Comparison of ENCODE assay signal across 1 cellular context in the genomic region with DNA sequence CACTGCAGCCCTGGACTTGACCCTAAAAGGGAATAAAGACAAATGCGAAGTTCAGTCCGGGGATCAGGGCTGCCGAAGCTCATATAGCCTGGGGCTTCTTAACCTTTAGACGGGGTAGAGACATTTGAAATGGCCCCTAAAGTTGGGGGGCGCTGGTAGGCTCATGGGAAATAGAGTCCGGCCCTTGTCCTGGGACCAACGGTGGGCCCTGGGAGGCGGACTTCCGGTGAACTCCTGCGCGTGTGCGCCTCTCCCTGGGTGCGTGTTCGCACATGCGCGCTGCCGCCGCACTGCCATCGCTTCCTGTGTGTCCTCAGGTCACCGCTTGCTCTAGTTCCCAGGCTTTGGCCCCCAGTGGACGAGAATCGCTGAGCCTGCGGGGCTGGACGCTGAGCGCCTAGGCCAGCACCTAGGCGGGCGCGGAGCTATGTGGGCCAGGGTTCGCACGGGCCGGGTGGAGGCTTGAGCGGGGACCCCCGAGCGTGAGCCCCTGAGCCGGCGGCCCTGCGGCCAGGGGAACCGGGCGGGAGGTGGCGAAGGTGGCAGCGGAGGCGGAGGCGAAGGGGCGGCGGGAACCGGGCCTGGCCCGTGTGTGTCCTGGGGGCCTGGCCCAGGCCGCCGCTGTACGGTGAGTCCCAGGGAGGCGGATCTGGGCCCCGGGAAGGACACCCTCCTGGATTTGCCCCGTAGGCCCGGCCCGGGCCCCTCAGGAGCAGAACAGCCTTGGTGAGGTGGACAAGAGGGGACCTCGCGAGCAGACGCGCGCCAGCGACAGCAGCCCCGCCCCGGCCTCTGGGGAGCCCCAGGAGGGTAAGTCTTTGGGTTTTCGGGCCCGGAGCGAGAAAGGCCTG.
TF ChIP-seq lines count a peak whose summit lies in the region.

No MANE protein-coding gene starts in this region.

TF ChIP-seq in HepG2, 621 proteins besides CTCF, POLR2A, EP300 and RAD21 (continued from another document and continues in another):
- TF ChIP-seq, protein P1, sequence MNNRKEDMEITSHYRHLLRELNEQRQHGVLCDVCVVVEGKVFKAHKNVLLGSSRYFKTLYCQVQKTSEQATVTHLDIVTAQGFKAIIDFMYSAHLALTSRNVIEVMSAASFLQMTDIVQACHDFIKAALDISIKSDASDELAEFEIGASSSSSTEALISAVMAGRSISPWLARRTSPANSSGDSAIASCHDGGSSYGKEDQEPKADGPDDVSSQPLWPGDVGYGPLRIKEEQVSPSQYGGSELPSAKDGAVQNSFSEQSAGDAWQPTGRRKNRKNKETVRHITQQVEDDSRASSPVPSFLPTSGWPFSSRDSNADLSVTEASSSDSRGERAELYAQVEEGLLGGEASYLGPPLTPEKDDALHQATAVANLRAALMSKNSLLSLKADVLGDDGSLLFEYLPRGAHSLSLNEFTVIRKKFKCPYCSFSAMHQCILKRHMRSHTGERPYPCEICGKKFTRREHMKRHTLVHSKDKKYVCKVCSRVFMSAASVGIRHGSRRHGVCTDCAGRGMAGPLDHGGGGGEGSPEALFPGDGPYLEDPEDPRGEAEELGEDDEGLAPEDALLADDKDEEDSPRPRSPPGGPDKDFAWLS (CRISPR knock-in tag; IDR thresholded peaks at IDR 0.05; ENCODE audit: borderline replicate concordance): no peak
- no peak for TF ChIP-seq RBM22 (optimal IDR thresholded peaks at IDR 0.05; ENCODE audit: low read length)
- no peak for TF ChIP-seq NONO (IDR thresholded peaks at IDR 0.05)
- peak; percentile 94 for TF ChIP-seq NONO (CRISPR knock-in tag; conservative IDR thresholded peaks at IDR 0.05)
- no peak for TF ChIP-seq ZSCAN9 (CRISPR knock-in tag; IDR thresholded peaks at IDR 0.05; ENCODE audit: borderline replicate concordance)
- TF ChIP-seq RELA (CRISPR knock-in tag; IDR thresholded peaks at IDR 0.05): 0 out of 2 replicates have a peak, but pooled peaks have one; percentile 36
- TF ChIP-seq ZNF607 (CRISPR knock-in tag; IDR thresholded peaks at IDR 0.05; ENCODE audit: borderline replicate concordance): peak; percentile 97
- peak; percentile 74; the same call in 1 of the 2 replicates for TF ChIP-seq ZSCAN22 (CRISPR knock-in tag; IDR thresholded peaks at IDR 0.05)
- TF ChIP-seq ZNF703 (CRISPR knock-in tag; IDR thresholded peaks at IDR 0.05; ENCODE audit: borderline replicate concordance): no peak
- TF ChIP-seq GLI4 (CRISPR knock-in tag; IDR thresholded peaks at IDR 0.05; ENCODE audit: borderline replicate concordance): peak; percentile 89; the same call in 1 of the 2 replicates
- TF ChIP-seq, protein P2, sequence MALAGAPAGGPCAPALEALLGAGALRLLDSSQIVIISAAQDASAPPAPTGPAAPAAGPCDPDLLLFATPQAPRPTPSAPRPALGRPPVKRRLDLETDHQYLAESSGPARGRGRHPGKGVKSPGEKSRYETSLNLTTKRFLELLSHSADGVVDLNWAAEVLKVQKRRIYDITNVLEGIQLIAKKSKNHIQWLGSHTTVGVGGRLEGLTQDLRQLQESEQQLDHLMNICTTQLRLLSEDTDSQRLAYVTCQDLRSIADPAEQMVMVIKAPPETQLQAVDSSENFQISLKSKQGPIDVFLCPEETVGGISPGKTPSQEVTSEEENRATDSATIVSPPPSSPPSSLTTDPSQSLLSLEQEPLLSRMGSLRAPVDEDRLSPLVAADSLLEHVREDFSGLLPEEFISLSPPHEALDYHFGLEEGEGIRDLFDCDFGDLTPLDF (CRISPR knock-in tag; IDR thresholded peaks at IDR 0.05): peak; percentile 56; the same call in 1 of the 2 replicates
- TF ChIP-seq DNMT3B (CRISPR knock-in tag; conservative IDR thresholded peaks at IDR 0.05): no peak
- no peak for TF ChIP-seq TCF7L2 (IDR thresholded peaks at IDR 0.05; ENCODE audit: low read depth, low read length)
- TF ChIP-seq TCF7 (IDR thresholded peaks at IDR 0.05; ENCODE audit: low read depth): no peak
- TF ChIP-seq AHR (CRISPR knock-in tag; IDR thresholded peaks at IDR 0.05): no peak
- TF ChIP-seq FOXK1 (CRISPR knock-in tag; IDR thresholded peaks at IDR 0.05; ENCODE audit: borderline replicate concordance, low read depth): peak; percentile 62; the same call in 1 of the 2 replicates
- TF ChIP-seq, protein P3, sequence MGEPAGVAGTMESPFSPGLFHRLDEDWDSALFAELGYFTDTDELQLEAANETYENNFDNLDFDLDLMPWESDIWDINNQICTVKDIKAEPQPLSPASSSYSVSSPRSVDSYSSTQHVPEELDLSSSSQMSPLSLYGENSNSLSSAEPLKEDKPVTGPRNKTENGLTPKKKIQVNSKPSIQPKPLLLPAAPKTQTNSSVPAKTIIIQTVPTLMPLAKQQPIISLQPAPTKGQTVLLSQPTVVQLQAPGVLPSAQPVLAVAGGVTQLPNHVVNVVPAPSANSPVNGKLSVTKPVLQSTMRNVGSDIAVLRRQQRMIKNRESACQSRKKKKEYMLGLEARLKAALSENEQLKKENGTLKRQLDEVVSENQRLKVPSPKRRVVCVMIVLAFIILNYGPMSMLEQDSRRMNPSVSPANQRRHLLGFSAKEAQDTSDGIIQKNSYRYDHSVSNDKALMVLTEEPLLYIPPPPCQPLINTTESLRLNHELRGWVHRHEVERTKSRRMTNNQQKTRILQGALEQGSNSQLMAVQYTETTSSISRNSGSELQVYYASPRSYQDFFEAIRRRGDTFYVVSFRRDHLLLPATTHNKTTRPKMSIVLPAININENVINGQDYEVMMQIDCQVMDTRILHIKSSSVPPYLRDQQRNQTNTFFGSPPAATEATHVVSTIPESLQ (CRISPR knock-in tag; conservative IDR thresholded peaks at IDR 0.05): no peak
- TF ChIP-seq, protein P4, sequence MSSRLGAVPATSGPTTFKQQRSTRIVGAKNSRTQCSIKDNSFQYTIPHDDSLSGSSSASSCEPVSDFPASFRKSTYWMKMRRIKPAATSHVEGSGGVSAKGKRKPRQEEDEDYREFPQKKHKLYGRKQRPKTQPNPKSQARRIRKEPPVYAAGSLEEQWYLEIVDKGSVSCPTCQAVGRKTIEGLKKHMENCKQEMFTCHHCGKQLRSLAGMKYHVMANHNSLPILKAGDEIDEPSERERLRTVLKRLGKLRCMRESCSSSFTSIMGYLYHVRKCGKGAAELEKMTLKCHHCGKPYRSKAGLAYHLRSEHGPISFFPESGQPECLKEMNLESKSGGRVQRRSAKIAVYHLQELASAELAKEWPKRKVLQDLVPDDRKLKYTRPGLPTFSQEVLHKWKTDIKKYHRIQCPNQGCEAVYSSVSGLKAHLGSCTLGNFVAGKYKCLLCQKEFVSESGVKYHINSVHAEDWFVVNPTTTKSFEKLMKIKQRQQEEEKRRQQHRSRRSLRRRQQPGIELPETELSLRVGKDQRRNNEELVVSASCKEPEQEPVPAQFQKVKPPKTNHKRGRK (CRISPR knock-in tag; IDR thresholded peaks at IDR 0.05): no peak
- TF ChIP-seq FOXK2 (IDR thresholded peaks at IDR 0.05): no peak
- TF ChIP-seq NAIF1 (CRISPR knock-in tag; IDR thresholded peaks at IDR 0.05; ENCODE audit: borderline replicate concordance): peak; percentile 65; the same call in 1 of the 2 replicates
- no peak for TF ChIP-seq SSRP1 (CRISPR knock-in tag; IDR thresholded peaks at IDR 0.05)
- no peak for TF ChIP-seq ZNF550 (CRISPR knock-in tag; IDR thresholded peaks at IDR 0.05; ENCODE audit: borderline replicate concordance)
- TF ChIP-seq, protein P5, sequence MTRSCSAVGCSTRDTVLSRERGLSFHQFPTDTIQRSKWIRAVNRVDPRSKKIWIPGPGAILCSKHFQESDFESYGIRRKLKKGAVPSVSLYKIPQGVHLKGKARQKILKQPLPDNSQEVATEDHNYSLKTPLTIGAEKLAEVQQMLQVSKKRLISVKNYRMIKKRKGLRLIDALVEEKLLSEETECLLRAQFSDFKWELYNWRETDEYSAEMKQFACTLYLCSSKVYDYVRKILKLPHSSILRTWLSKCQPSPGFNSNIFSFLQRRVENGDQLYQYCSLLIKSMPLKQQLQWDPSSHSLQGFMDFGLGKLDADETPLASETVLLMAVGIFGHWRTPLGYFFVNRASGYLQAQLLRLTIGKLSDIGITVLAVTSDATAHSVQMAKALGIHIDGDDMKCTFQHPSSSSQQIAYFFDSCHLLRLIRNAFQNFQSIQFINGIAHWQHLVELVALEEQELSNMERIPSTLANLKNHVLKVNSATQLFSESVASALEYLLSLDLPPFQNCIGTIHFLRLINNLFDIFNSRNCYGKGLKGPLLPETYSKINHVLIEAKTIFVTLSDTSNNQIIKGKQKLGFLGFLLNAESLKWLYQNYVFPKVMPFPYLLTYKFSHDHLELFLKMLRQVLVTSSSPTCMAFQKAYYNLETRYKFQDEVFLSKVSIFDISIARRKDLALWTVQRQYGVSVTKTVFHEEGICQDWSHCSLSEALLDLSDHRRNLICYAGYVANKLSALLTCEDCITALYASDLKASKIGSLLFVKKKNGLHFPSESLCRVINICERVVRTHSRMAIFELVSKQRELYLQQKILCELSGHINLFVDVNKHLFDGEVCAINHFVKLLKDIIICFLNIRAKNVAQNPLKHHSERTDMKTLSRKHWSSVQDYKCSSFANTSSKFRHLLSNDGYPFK (CRISPR knock-in tag; IDR thresholded peaks at IDR 0.05; ENCODE audit: borderline replicate concordance): no peak
- TF ChIP-seq ADNP (CRISPR knock-in tag; IDR thresholded peaks at IDR 0.05): no peak
- TF ChIP-seq, protein P6, sequence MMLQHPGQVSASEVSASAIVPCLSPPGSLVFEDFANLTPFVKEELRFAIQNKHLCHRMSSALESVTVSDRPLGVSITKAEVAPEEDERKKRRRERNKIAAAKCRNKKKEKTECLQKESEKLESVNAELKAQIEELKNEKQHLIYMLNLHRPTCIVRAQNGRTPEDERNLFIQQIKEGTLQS (CRISPR knock-in tag; IDR thresholded peaks at IDR 0.05): no peak
- TF ChIP-seq, protein P7, sequence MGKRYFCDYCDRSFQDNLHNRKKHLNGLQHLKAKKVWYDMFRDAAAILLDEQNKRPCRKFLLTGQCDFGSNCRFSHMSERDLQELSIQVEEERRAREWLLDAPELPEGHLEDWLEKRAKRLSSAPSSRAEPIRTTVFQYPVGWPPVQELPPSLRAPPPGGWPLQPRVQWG (CRISPR knock-in tag; IDR thresholded peaks at IDR 0.05; ENCODE audit: borderline replicate concordance, low read depth): no peak
- TF ChIP-seq, protein P8, sequence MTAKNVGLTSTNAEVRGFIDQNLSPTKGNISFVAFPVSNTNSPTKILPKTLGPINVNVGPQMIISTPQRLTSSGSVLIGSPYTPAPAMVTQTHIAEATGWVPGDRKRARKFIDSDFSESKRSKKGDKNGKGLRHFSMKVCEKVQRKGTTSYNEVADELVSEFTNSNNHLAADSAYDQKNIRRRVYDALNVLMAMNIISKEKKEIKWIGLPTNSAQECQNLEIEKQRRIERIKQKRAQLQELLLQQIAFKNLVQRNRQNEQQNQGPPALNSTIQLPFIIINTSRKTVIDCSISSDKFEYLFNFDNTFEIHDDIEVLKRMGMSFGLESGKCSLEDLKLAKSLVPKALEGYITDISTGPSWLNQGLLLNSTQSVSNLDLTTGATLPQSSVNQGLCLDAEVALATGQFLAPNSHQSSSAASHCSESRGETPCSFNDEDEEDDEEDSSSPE (CRISPR knock-in tag; IDR thresholded peaks at IDR 0.05): no peak
- no peak for TF ChIP-seq ZFP36L2 (CRISPR knock-in tag; IDR thresholded peaks at IDR 0.05)
- peak; percentile 81 for TF ChIP-seq SAFB2 (CRISPR knock-in tag; IDR thresholded peaks at IDR 0.05; ENCODE audit: borderline replicate concordance, low read depth)
- TF ChIP-seq, protein P9, sequence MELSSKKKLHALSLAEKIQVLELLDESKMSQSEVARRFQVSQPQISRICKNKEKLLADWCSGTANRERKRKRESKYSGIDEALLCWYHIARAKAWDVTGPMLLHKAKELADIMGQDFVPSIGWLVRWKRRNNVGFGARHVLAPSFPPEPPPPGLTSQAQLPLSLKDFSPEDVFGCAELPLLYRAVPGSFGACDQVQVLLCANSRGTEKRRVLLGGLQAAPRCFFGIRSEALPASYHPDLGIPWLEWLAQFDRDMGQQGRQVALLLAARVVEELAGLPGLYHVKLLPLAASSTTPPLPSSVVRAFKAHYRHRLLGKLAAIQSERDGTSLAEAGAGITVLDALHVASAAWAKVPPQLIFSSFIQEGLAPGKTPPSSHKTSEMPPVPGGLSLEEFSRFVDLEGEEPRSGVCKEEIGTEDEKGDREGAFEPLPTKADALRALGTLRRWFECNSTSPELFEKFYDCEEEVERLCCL (CRISPR knock-in tag; IDR thresholded peaks at IDR 0.05; ENCODE audit: borderline replicate concordance): no peak
- TF ChIP-seq ZMYM3 (CRISPR knock-in tag; IDR thresholded peaks at IDR 0.05): no peak
- no peak for TF ChIP-seq HHEX (CRISPR knock-in tag; IDR thresholded peaks at IDR 0.05)
- TF ChIP-seq ZNF333 (CRISPR knock-in tag; IDR thresholded peaks at IDR 0.05; ENCODE audit: borderline replicate concordance): peak; percentile 97; the same call in 1 of the 2 replicates
- no peak for TF ChIP-seq SATB2 (CRISPR knock-in tag; IDR thresholded peaks at IDR 0.05)
- no peak; the same call in 1 of the 2 replicates for TF ChIP-seq ZNF746 (CRISPR knock-in tag; IDR thresholded peaks at IDR 0.05)
- TF ChIP-seq KDM3A (CRISPR knock-in tag; IDR thresholded peaks at IDR 0.05; ENCODE audit: low read depth): peak; percentile 75
- 0 out of 2 replicates have a peak, but pooled peaks have one; percentile 53 for TF ChIP-seq ZNF124 (CRISPR knock-in tag; IDR thresholded peaks at IDR 0.05)
- TF ChIP-seq, protein P10, sequence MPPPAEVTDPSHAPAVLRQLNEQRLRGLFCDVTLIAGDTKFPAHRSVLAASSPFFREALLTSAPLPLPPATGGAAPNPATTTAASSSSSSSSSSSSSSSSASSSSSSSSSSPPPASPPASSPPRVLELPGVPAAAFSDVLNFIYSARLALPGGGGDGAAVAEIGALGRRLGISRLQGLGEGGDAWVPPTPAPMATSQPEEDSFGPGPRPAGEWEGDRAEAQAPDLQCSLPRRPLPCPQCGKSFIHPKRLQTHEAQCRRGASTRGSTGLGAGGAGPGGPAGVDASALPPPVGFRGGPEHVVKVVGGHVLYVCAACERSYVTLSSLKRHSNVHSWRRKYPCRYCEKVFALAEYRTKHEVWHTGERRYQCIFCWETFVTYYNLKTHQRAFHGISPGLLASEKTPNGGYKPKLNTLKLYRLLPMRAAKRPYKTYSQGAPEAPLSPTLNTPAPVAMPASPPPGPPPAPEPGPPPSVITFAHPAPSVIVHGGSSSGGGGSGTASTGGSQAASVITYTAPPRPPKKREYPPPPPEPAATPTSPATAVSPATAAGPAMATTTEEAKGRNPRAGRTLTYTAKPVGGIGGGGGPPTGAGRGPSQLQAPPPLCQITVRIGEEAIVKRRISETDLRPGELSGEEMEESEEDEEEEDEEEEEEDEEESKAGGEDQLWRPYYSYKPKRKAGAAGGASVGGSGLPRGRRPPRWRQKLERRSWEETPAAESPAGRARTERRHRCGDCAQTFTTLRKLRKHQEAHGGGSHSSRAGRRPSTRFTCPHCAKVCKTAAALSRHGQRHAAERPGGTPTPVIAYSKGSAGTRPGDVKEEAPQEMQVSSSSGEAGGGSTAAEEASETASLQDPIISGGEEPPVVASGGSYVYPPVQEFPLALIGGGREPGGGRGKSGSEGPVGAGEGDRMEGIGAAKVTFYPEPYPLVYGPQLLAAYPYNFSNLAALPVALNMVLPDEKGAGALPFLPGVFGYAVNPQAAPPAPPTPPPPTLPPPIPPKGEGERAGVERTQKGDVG (CRISPR knock-in tag; IDR thresholded peaks at IDR 0.05; ENCODE audit: borderline replicate concordance): no peak
- TF ChIP-seq RFX5 (IDR thresholded peaks at IDR 0.05; ENCODE audit: low read depth, low read length): no peak
- peak; percentile 51 for TF ChIP-seq HNF4A (CRISPR knock-in tag; IDR thresholded peaks at IDR 0.05)
- TF ChIP-seq ZNF484 (CRISPR knock-in tag; IDR thresholded peaks at IDR 0.05; ENCODE audit: borderline replicate concordance, low read depth): 0 out of 2 replicates have a peak, but pooled peaks have one; percentile 63
- no peak for TF ChIP-seq ZNF670 (CRISPR knock-in tag; IDR thresholded peaks at IDR 0.05; ENCODE audit: borderline replicate concordance)
- TF ChIP-seq CREB1 (IDR thresholded peaks at IDR 0.05): no peak
- no peak for TF ChIP-seq CREB1 (CRISPR knock-in tag; IDR thresholded peaks at IDR 0.05)
- TF ChIP-seq SP2 (CRISPR knock-in tag; IDR thresholded peaks at IDR 0.05): peak; percentile 54
- peak; percentile 87; the same call in 1 of the 2 replicates for TF ChIP-seq BRCA1 (CRISPR knock-in tag; IDR thresholded peaks at IDR 0.05)
